Comparison of ENCODE assay signal across 33 cellular contexts in genomic region chr5:152364899-152365298, GRCh38. TPM values are rescaled to one million over a fixed set of nuclear protein-coding genes. Genes with fewer than 3 reads are reported as not detected.
"Had no signal": no experiment of that assay in that cellular context is flagged by ENCODE, and none has a peak within 500 bp of the region (broad histone marks: within the 10 kb centered on the region; RNA-seq: fewer than 3 reads in every experiment).

No MANE protein-coding gene starts in this region.

- H3K9me3 ChIP-seq: esophagus muscularis mucosa, gastrocnemius medialis had no signal

- DNase-seq: activated B cell treated with CpG ODN at 0.5 μM for 24 hours; activated CD4-positive, alpha-beta T cell treated with anti-CD3 and anti-CD28 coated beads for 48 hours; activated CD4-positive, alpha-beta T cell treated with anti-CD3 and anti-CD28 coated beads, Interleukin-2, amount 50 U/mL, for 1 hour; activated CD4-positive, alpha-beta T cell treated with anti-CD3 and anti-CD28 coated beads, Interleukin-2, amount 50 U/mL, for 48 hours; activated CD8-positive, alpha-beta memory T cell treated with anti-CD3 and anti-CD28 coated beads for 24 hours; activated CD8-positive, alpha-beta T cell treated with anti-CD3 and anti-CD28 coated beads for 36 hours; activated effector memory CD4-positive, alpha-beta T cell treated with Interleukin-2 at 50 U/mL for 16 hours; activated gamma-delta T cell treated with Interleukin-2 at 50 U/mL for 16 hours; activated naive CD4-positive, alpha-beta T cell treated with anti-CD3 and anti-CD28 coated beads, Interleukin-2, amount 50 U/mL, for 16 hours; activated naive CD4-positive, alpha-beta T cell treated with Interleukin-2 at 50 U/mL for 16 hours; activated T-cell treated with anti-CD3 and anti-CD28 coated beads, Interleukin-2, amount 50 U/mL, for 4 hours; amniotic stem cell; anterior cingulate cortex; brain microvascular endothelial cell; dorsolateral prefrontal cortex; effector CD4-positive, alpha-beta T cell; effector memory CD8-positive, alpha-beta T cell; erythroblast; foreskin keratinocyte; gastrocnemius medialis; glutamatergic neuron; heart left ventricle; T-helper 17 cell; T1000; WERI-Rb-1 had no signal

- H3K36me3 ChIP-seq: brain microvascular endothelial cell, esophagus muscularis mucosa, gastrocnemius medialis, heart left ventricle, WERI-Rb-1 had no signal

- H3K27me3 ChIP-seq: brain microvascular endothelial cell, dorsolateral prefrontal cortex, esophagus muscularis mucosa, foreskin keratinocyte, gastrocnemius medialis, heart left ventricle had no signal

- H3K27ac ChIP-seq: brain microvascular endothelial cell, coronary artery, dorsolateral prefrontal cortex, esophagus muscularis mucosa, foreskin keratinocyte, gastrocnemius medialis, heart left ventricle, WERI-Rb-1 had no signal

- ATAC-seq: activated CD4-positive, CD25-positive, alpha-beta regulatory T cell treated with anti-CD3 and anti-CD28 coated beads, Interleukin-2, amount 50 U/mL, for 24 hours; activated CD8-positive, alpha-beta T cell treated with anti-CD3 and anti-CD28 coated beads for 36 hours; activated T-cell treated with anti-CD3 and anti-CD28 coated beads, Interleukin-2, amount 50 U/mL, for 4 hours; activated T-helper 17 cell treated with anti-CD3 and anti-CD28 coated beads, Interleukin-2, amount 50 U/mL, for 72 hours; effector memory CD8-positive, alpha-beta T cell; foreskin keratinocyte; T-helper 17 cell had no signal

- H3K4me1 ChIP-seq: esophagus muscularis mucosa, foreskin keratinocyte, gastrocnemius medialis, heart left ventricle had no signal

- H3K4me3 ChIP-seq: coronary artery, dorsolateral prefrontal cortex, esophagus muscularis mucosa, gastrocnemius medialis, heart left ventricle had no signal

RNA-seq across cellular contexts. Expression of gene NMUR2, which starts 40.2 kb away (rescaled TPM):
- total RNA-seq: activated B cell treated with CpG ODN at 0.5 μM for 24 hours; activated CD8-positive, alpha-beta T cell treated with anti-CD3 and anti-CD28 coated beads for 36 hours; activated T-cell treated with anti-CD3 and anti-CD28 coated beads, Interleukin-2, amount 50 U/mL, for 4 hours; activated T-helper 17 cell treated with anti-CD3 and anti-CD28 coated beads, Interleukin-2, amount 50 U/mL, for 72 hours; astrocyte; bronchial epithelial cell; cardiac septum; cerebellum; esophagus muscularis mucosa; foreskin keratinocyte; gastrocnemius medialis; T-helper 17 cell had no signal
